Comparison of ENCODE assay signal across 10 cellular contexts in the genomic region with DNA sequence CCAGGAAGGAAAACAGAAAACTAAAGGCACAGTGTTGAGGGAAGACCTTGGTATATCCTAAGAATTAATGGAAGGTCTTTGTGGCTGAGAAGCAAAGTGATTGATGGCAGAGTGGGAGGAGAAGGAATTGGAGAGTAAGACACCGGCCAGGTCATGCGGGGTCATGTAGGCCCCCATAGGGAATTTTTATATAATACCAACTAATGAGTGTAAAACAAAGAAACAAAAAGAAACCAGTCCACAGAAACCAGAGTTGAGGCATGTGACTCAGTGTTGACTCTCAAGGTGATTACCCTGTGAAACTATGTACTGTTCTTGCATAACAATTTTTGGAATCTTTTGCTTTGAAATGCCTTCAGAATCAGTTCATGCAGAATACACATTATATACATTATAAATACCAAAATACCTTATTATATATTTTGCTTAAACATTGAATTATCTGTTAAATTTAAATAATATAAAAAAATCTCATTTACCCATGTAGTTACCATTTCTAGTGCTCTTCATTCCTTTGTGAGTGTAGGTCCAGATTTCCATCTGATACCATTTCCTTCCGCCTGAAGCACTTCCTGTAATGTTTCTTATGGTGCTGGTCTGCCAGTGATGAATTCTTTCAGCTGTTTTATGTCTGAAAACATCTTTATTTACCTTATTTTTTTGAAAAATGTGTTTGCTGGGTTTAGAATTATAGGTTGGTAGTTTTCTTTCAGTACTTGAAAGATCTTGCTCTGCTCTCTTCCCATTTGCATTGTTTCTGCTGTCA. TPM values are rescaled to one million over a fixed set of nuclear protein-coding genes. Genes with fewer than 3 reads are reported as not detected.
A peak's percentile ranks its signal among the peaks of the same experiment; 100 is the strongest.
DNase-seq lines count a peak whose midpoint lies in the region; ATAC-seq and TF ChIP-seq lines count a peak whose summit lies in the region.
"Had no signal": no experiment of that assay in that cellular context is flagged by ENCODE, and none has a peak within 500 bp of the region (broad histone marks: within the 10 kb centered on the region; RNA-seq: fewer than 3 reads in every experiment).

No MANE protein-coding gene starts in this region.

- H3K36me3 ChIP-seq in Panc1 (ENCODE audit: control insufficient read depth, insufficient read depth, low read length): no peaks in the 10 kb centered on the region; the same call in 1 of the 2 replicates

- in situ Hi-C loops in Panc1 (cut with HindIII; ENCODE audit: low pct_unique_long_range_greater_than_20kb, low sequenced_read_pairs): no loop called here

- H3K9me3 ChIP-seq in Panc1 (ENCODE audit: control insufficient read depth, insufficient read depth, low read depth, low read length): peaks cover 13% of the 10 kb centered on the region; the same call in 1 of the 2 replicates

- POLR2A ChIA-PET in Panc1 (lab: Charles Lee): no interaction called here

- WGBS in lower leg skin, 2 donors: 77 to 91% methylated on average over 3 of the region's 3 CpGs

- no peak for DNase-seq in activated CD4-positive, CD25-positive, alpha-beta regulatory T cell treated with anti-CD3 and anti-CD28 coated beads, Interleukin-2, amount 50 U/mL, for 72 hours
- DNase-seq in Panc1 (ENCODE audit: low read depth, low spot score) (no peak), choroid plexus epithelial cell (ENCODE audit: low read depth) (peak; percentile 87), retinal pigment epithelial cell (ENCODE audit: low read depth) (peak; percentile 78), lower leg skin (ENCODE audit: low spot score in 2 of 2) (no peak), midbrain (lab: John Stamatoyannopoulos, UW) (no peak)
- DNase-seq: natural killer cell had no signal

- no TSS peak for BruUV-seq in Panc1 (replicated peaks; lab: Mats Ljungman, UMichigan)

- H3K27me3 ChIP-seq in Panc1 (ENCODE audit: control insufficient read depth, insufficient read depth, low read length): no peaks in the 10 kb centered on the region

- peak; percentile 89 to 97 for ATAC-seq in activated CD4-positive, CD25-positive, alpha-beta regulatory T cell treated with anti-CD3 and anti-CD28 coated beads, Interleukin-2, amount 50 U/mL, for 24 hours
- ATAC-seq in Panc1 (peak; percentile 91), HG02678 (IDR thresholded peaks at IDR 0.05; ENCODE audit: unreplicated experiment) (no peak)
- ATAC-seq: natural killer cell had no signal

- H3K27ac ChIP-seq in Panc1 (ENCODE audit: low read length): peak overlapping the region; percentile 54
- H3K27ac ChIP-seq: 22Rv1 had no signal

- TF ChIP-seq CTCF in Panc1 (IDR thresholded peaks at IDR 0.05) (no peak), choroid plexus epithelial cell (conservative IDR thresholded peaks at IDR 0.05; ENCODE audit: low read depth, low read length) (no peak), retinal pigment epithelial cell (conservative IDR thresholded peaks at IDR 0.05; ENCODE audit: low read depth, low read length) (no peak), lower leg skin (IDR thresholded peaks at IDR 0.05) (no peak)

- no peak overlapping the region for H3K4me3 ChIP-seq in Panc1 (ENCODE audit: low read depth in 2 of 2, low read length in 2 of 2)
- no peak overlapping the region for H3K4me3 ChIP-seq in choroid plexus epithelial cell (ENCODE audit: low read depth, low read length)
- H3K4me3 ChIP-seq in retinal pigment epithelial cell (ENCODE audit: low read length): no peak overlapping the region
- no peak overlapping the region for H3K4me3 ChIP-seq in lower leg skin (ENCODE audit: low read depth, poor library complexity, severe bottlenecking)

- peaks cover 23% of the 10 kb centered on the region for H3K4me1 ChIP-seq in Panc1 (ENCODE audit: control insufficient read depth, insufficient read depth, low read length)

- intact Hi-C loops in Panc1 (cut with micrococcal nuclease; ENCODE audit: unreplicated experiment) (no loop called here), lower leg skin (cut with DNase I; ENCODE audit: low total_unique reads) (no loop called here)

- no peak for TF ChIP-seq POLR2A in lower leg skin (IDR thresholded peaks at IDR 0.05)

- CTCF ChIA-PET in Panc1 (lab: Charles Lee): no interaction called here

RNA-seq across cellular contexts. Expression of a gene that starts 8.6 kb away (rescaled TPM):
- total RNA-seq in Panc1 (2021; ENCODE audit: unreplicated experiment) (43.0 TPM), lower leg skin (10 to 100 TPM; 50.6 to 82.2 (median 58.1) TPM)
- polyA plus RNA-seq in Panc1 (2012; ENCODE audit: insufficient read length): 15.2 TPM

RNA-seq across cellular contexts. Expression of a gene that starts 49.4 kb away (rescaled TPM):
- total RNA-seq in Panc1 (2021; ENCODE audit: unreplicated experiment) (not detected), lower leg skin (under 1 TPM in 2 of 4 donors, not detected in 2; 0.02 to 0.13 TPM)
- polyA plus RNA-seq in Panc1 (2012; ENCODE audit: insufficient read length): not detected
- total RNA-seq: natural killer cell had no signal

Comparison
In these comparisons a context has a peak if more than half of its experiments do, and no peak if none do; other contexts are left out.
1. DNase-seq: peak in choroid plexus epithelial cell (single experiment) and retinal pigment epithelial cell (single experiment); none in activated CD4-positive, CD25-positive, alpha-beta regulatory T cell treated with anti-CD3 and anti-CD28 coated beads, Interleukin-2, amount 50 U/mL, for 72 hours (single experiment), Panc1 (single experiment), lower leg skin (0 of 2) and midbrain (single experiment).